In genomic region chr15:98567951-98568350, GRCh38 we compare ENCODE assay signal across 1 cellular context.
TF ChIP-seq lines count a peak whose summit lies in the region.

No MANE protein-coding gene starts in this region.

TF ChIP-seq in SK-N-SH treated with all-trans-retinoic acid at 6 μM for 48 hours, 23 proteins besides CTCF, POLR2A, EP300 and RAD21 (continued from another document):
- TF ChIP-seq TSHZ2 (CRISPR knock-in tag; IDR thresholded peaks at IDR 0.05), result no peak
- TF ChIP-seq ISL1 (CRISPR knock-in tag; IDR thresholded peaks at IDR 0.05), result no peak
- no peak for TF ChIP-seq TOX (CRISPR knock-in tag; IDR thresholded peaks at IDR 0.05; ENCODE audit: borderline replicate concordance)
- TF ChIP-seq ZNF70 (CRISPR knock-in tag; IDR thresholded peaks at IDR 0.05), result no peak
- no peak for TF ChIP-seq CSDC2 (CRISPR knock-in tag; IDR thresholded peaks at IDR 0.05)
- no peak for TF ChIP-seq PATZ1 (CRISPR knock-in tag; IDR thresholded peaks at IDR 0.05; ENCODE audit: borderline replicate concordance)
- no peak for TF ChIP-seq ZFP30 (CRISPR knock-in tag; IDR thresholded peaks at IDR 0.05)
- TF ChIP-seq RARB (CRISPR knock-in tag; IDR thresholded peaks at IDR 0.05), result no peak
- no peak for TF ChIP-seq CSRNP3 (CRISPR knock-in tag; IDR thresholded peaks at IDR 0.05)
- TF ChIP-seq ZC3H10 (CRISPR knock-in tag; IDR thresholded peaks at IDR 0.05), result no peak
- no peak for TF ChIP-seq GLIS3 (CRISPR knock-in tag; IDR thresholded peaks at IDR 0.05)
- TF ChIP-seq, protein P1, sequence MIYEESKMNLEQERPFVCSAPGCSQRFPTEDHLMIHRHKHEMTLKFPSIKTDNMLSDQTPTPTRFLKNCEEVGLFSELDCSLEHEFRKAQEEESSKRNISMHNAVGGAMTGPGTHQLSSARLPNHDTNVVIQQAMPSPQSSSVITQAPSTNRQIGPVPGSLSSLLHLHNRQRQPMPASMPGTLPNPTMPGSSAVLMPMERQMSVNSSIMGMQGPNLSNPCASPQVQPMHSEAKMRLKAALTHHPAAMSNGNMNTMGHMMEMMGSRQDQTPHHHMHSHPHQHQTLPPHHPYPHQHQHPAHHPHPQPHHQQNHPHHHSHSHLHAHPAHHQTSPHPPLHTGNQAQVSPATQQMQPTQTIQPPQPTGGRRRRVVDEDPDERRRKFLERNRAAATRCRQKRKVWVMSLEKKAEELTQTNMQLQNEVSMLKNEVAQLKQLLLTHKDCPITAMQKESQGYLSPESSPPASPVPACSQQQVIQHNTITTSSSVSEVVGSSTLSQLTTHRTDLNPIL (CRISPR knock-in tag; IDR thresholded peaks at IDR 0.05; ENCODE audit: low read depth), result no peak
- TF ChIP-seq, protein P2, sequence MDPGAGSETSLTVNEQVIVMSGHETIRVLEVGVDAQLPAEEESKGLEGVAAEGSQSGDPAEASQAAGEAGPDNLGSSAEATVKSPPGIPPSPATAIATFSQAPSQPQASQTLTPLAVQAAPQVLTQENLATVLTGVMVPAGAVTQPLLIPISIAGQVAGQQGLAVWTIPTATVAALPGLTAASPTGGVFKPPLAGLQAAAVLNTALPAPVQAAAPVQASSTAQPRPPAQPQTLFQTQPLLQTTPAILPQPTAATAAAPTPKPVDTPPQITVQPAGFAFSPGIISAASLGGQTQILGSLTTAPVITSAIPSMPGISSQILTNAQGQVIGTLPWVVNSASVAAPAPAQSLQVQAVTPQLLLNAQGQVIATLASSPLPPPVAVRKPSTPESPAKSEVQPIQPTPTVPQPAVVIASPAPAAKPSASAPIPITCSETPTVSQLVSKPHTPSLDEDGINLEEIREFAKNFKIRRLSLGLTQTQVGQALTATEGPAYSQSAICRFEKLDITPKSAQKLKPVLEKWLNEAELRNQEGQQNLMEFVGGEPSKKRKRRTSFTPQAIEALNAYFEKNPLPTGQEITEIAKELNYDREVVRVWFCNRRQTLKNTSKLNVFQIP (CRISPR knock-in tag; IDR thresholded peaks at IDR 0.05; ENCODE audit: borderline replicate concordance, low read depth), result no peak
- no peak for TF ChIP-seq ZFP3 (CRISPR knock-in tag; IDR thresholded peaks at IDR 0.05)
